ENCODE assay signal across 8 cellular contexts in the genomic region with DNA sequence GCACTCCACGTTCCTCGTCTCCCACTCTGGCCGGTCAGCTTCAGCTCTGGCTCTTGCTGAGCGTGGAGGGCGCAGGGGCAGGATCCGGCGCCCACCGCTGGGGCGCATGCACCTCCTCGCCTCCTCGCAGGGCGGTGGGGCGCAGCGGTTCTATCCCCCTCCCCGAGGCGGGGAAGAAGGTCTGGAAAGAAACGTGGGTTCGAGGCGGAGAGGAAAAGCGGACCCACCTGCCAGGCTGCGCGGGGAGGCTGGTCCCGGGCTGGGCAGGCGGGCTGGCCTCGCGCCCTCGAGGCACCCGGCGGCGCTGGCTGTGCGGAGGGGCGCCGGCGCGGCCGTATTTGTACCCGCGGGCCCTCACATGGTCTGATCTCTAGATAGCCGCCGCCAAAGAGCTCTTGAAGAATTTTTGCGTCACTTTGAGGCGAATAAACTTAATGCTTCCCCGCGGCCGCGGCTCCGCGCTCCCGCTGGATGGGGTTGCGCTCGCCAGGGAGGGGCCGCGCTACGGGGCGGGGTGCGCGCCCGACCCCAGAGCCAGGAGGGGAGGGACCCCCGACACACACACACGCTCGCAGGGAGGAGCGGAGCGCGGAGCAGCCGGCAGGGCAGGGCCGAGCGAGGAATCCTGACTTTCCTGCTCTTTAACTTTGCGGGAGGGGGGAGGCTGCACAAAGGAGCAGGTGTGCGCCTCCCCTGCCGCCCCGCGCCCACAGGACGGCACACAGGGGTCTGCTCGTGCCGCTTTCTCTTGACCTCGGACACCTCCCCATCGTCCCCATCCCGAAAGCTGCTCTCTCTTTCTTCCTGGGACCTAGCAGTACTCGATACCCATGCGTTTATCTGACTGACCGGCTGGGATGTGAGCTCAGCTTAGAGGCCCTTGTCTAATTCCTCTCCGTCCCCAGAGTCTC. TPM values are rescaled to one million over a fixed set of nuclear protein-coding genes. Genes with fewer than 3 reads are reported as not detected.
A peak's percentile ranks its signal among the peaks of the same experiment; 100 is the strongest.
DNase-seq lines count a peak whose midpoint lies in the region; ATAC-seq and TF ChIP-seq lines count a peak whose summit lies in the region.

Gene SLC6A4 (minus strand): TSS at position 312 of the 911 bp plus-strand sequence. CDS start 13,739 bp downstream, outside the sequence.

- H3K27me3 ChIP-seq in neural cell (ENCODE audit: insufficient read depth, low read depth, low read length): peaks cover 69% of the 10 kb centered on the region

- DNase-seq in GM03348 (ENCODE audit: low spot score) (peak; percentile 61), M059J (ENCODE audit: low read depth) (peak; percentile 22), epithelial cell of proximal tubule (ENCODE audit: low read depth) (no peak), DMS153 treated with DMSO at 0.1 percent for 48 hours (lab: John Stamatoyannopoulos, UW; ENCODE audit: unreplicated experiment) (no peak), MV-4-11 (lab: John Stamatoyannopoulos, UW) (no peak)
- no peak for DNase-seq in stimulated activated CD4-positive, alpha-beta T cell treated with anti-CD3 and anti-CD28 coated beads, Interleukin-15, amount 100 ng/mL, for 24 hours

- H3K27ac ChIP-seq in neural cell (ENCODE audit: low read length): no peak within 1 kb of the TSS

- no peak for ATAC-seq in activated CD4-positive, CD25-positive, alpha-beta regulatory T cell treated with anti-CD3 and anti-CD28 coated beads, Interleukin-2, amount 50 U/mL, for 24 hours

- H3K4me3 ChIP-seq in epithelial cell of proximal tubule (ENCODE audit: low read depth, low read length) (peak within 1 kb of the TSS; percentile 54), neural cell (ENCODE audit: low read length) (peak within 1 kb of the TSS; percentile 68)

- H3K9ac ChIP-seq in neural cell (ENCODE audit: low read length): no peak within 1 kb of the TSS

- no peak for TF ChIP-seq RAD21 in neural cell (conservative IDR thresholded peaks at IDR 0.05)

- H3K9me3 ChIP-seq in neural cell (ENCODE audit: low read length): no peaks in the 10 kb centered on the region

- no peak within 1 kb of the TSS for H3K4me2 ChIP-seq in neural cell (ENCODE audit: low read length)

- H4K20me1 ChIP-seq in neural cell (ENCODE audit: insufficient read depth): no peaks in the 10 kb centered on the region

- TF ChIP-seq CTCF in epithelial cell of proximal tubule (conservative IDR thresholded peaks at IDR 0.05; ENCODE audit: low read depth, low read length) (no peak), neural cell (IDR thresholded peaks at IDR 0.05; ENCODE audit: poor library complexity, severe bottlenecking) (no peak)

- TF ChIP-seq EP300 in neural cell (conservative IDR thresholded peaks at IDR 0.05; ENCODE audit: poor library complexity, severe bottlenecking): no peak

- H2AFZ ChIP-seq in neural cell (ENCODE audit: low read depth, low read length): no peak within 1 kb of the TSS

- H3K36me3 ChIP-seq in neural cell (ENCODE audit: insufficient read depth, low read length): no peaks in the 10 kb centered on the region

- no peaks in the 10 kb centered on the region for H3K79me2 ChIP-seq in neural cell (replicated peaks; ENCODE audit: insufficient read depth, low read length)

- no peaks in the 10 kb centered on the region for H3K9me2 ChIP-seq in neural cell (ENCODE audit: insufficient read depth, low read length)

- no peaks in the 10 kb centered on the region for H3F3A ChIP-seq in neural cell (ENCODE audit: insufficient read depth, low read length, poor library complexity, severe bottlenecking)

TF ChIP-seq in neural cell, 6 proteins besides CTCF, POLR2A, EP300 and RAD21:
- no peak for TF ChIP-seq SMC3 (conservative IDR thresholded peaks at IDR 0.05; ENCODE audit: poor library complexity)

RNA-seq across cellular contexts. Expression of gene SLC6A4, which starts in this region (rescaled TPM):
- under 0.01 and 0.12 TPM in 2 replicates for total RNA-seq in M059J (2014; rRNA removed; shearing (Covaris generic))
- not detected in 2 replicates for total RNA-seq in epithelial cell of proximal tubule
- polyA plus RNA-seq in neural cell: 1.1 TPM in 2 replicates
- polyA minus RNA-seq in neural cell: not detected in 2 replicates

Comparison
In these comparisons a context has a peak if more than half of its experiments do, and no peak if none do; other contexts are left out.
1. Peak in DNase-seq in M059J; RNA of the gene not detected or under 1 TPM.